In the genomic region with DNA sequence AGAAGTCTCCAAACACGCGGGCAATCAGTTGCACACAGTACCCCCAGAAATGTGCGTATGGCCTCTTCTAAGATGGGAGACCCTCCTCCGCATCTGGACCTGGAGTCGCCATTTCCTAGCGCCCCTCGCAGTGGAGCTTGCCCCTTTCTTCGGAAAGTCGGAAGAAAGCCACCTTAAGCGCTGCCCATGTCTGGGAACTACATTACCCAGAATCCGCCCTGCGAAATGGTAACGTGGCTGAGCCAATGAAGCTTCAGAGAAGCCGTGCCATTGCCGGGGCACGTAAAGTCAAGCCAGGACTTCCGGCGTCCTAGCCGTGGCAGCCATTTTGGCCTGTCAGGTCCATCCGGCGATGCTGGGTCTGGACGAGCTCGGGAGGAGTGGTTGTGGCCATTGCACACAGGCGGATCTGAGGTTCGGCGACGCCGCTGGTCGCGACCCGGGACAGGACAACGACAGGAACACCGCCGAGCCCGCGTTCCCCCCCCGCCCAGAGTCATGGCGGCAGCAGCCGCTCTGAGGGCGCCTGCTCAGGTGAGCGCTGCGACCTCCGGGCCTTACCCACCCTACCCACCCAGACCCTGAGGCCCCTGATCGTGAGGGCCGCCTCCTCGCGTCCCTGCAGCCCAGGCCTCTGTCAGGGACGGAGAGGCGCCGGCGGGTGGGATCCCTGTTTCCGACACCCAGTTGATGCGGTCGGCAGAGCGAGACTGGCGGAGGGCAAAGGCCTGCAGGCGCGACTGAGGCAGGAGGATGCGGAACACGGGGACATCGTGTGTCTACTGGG, we compare ENCODE assay signal across 8 cellular contexts. TPM values are rescaled to one million over a fixed set of nuclear protein-coding genes. Genes with fewer than 3 reads are reported as not detected.
DNase-seq lines count a peak whose midpoint lies in the region; ATAC-seq and TF ChIP-seq lines count a peak whose summit lies in the region.

Gene ZNF586, plus strand, starts transcription at position 332 of the 787 bp plus-strand sequence. Its CDS starts 167 bp downstream, at position 499.

- TF ChIP-seq CTCF in GM12875 (IDR thresholded peaks at IDR 0.05; ENCODE audit: borderline replicate concordance, insufficient read depth, low read depth, low read length) (no peak), astrocyte of the cerebellum (IDR thresholded peaks at IDR 0.05; ENCODE audit: low read depth, low read length, missing control alignments) (no peak), hepatocyte (IDR thresholded peaks at IDR 0.05; ENCODE audit: poor library complexity) (no peak)

- no peaks in the 10 kb centered on the region for H3K9me3 ChIP-seq in hepatocyte (ENCODE audit: low read depth)

- peaks cover 5% of the 10 kb centered on the region for H3K4me1 ChIP-seq in hepatocyte (ENCODE audit: insufficient read depth)

- DNase-seq in NCI-H146 treated with DMSO at 0.1 percent for 48 hours (lab: John Stamatoyannopoulos, UW; ENCODE audit: unreplicated experiment): peak; percentile 31
- peak; percentile 76 for DNase-seq in T-helper 9 cell
- DNase-seq in astrocyte of the cerebellum (ENCODE audit: low read depth): peak; percentile 86
- DNase-seq in hepatocyte (ENCODE audit: low spot score): peak; percentile 94
- peak; percentile 86 for DNase-seq in retina
- DNase-seq in NCI-H2227 (lab: John Stamatoyannopoulos, UW; ENCODE audit: unreplicated experiment): no peak

- peak within 1 kb of the TSS; percentile 95 for H3K4me2 ChIP-seq in hepatocyte

- H3K79me2 ChIP-seq in hepatocyte: peaks cover 48% of the 10 kb centered on the region

- ATAC-seq in HG02763 (IDR thresholded peaks at IDR 0.05; ENCODE audit: unreplicated experiment): peak; percentile 96

- peak within 1 kb of the TSS; percentile 80 for H3K4me3 ChIP-seq in GM12875 (ENCODE audit: low read depth, low read length)
- peak within 1 kb of the TSS; percentile 72 for H3K4me3 ChIP-seq in astrocyte of the cerebellum (ENCODE audit: low read depth, low read length)
- H3K4me3 ChIP-seq in hepatocyte: peak within 1 kb of the TSS; percentile 80

- H3K27ac ChIP-seq in hepatocyte: peak within 1 kb of the TSS; percentile 91

- 4% methylated on average over 52 of the region's 61 CpGs for WGBS in hepatocyte (ENCODE audit: low lambda C conversion rate, missing lambda C conversion rate)

- H3K36me3 ChIP-seq in hepatocyte (replicated peaks; ENCODE audit: insufficient read depth, low read depth): no peaks in the 10 kb centered on the region

- in situ Hi-C loops in astrocyte of the cerebellum (cut with HindIII; ENCODE audit: low sequenced_read_pairs): no loop called here

- no peaks in the 10 kb centered on the region for H3K27me3 ChIP-seq in hepatocyte

- no peaks in the 10 kb centered on the region for H3K9me2 ChIP-seq in hepatocyte (replicated peaks; ENCODE audit: insufficient read depth)

- H2AFZ ChIP-seq in hepatocyte: peak within 1 kb of the TSS; percentile 63

- no peaks in the 10 kb centered on the region for H4K20me1 ChIP-seq in hepatocyte (ENCODE audit: insufficient read depth, poor library complexity, severe bottlenecking)

RNA-seq across cellular contexts. Expression of gene ZNF586, which starts in this region (rescaled TPM):
- 11.4 and 22.5 TPM in 2 replicates for total RNA-seq in hepatocyte
- 8.0 and 11.2 TPM in 2 replicates for polyA plus RNA-seq in hepatocyte
